8 cellular contexts compared by ENCODE assay signal in genomic region chr5:176362098-176362442, GRCh38. TPM values are rescaled to one million over a fixed set of nuclear protein-coding genes. Genes with fewer than 3 reads are reported as not detected.
A peak's percentile ranks its signal among the peaks of the same experiment; 100 is the strongest.
DNase-seq lines count a peak whose midpoint lies in the region; ATAC-seq and TF ChIP-seq lines count a peak whose summit lies in the region.

No MANE protein-coding gene starts in this region.

- H3K27me3 Mint-ChIP-seq in activated CD8-positive, alpha-beta T cell treated with anti-CD3 and anti-CD28 coated beads for 36 hours: no peaks in the 10 kb centered on the region

- 39 to 60% methylated on average over 1 to 12 of the region's 12 CpGs for WGBS in transverse colon (ENCODE audit: low coverage in 1 of 2), 2 donors

- H3K9me3 ChIP-seq in transverse colon: no peaks in the 10 kb centered on the region

- DNase-seq in GM12864 (ENCODE audit: low read depth) (no peak), kidney epithelial cell (ENCODE audit: low read depth) (no peak), transverse colon (no peak), NCI-H1436 treated with DMSO at 0.1 percent for 48 hours (lab: John Stamatoyannopoulos, UW) (no peak)
- no peak for DNase-seq in activated CD8-positive, alpha-beta T cell treated with anti-CD3 and anti-CD28 coated beads for 36 hours

- peaks cover 0 to 34% (median 21%) of the 10 kb centered on the region in 4 donors for H3K4me1 ChIP-seq in transverse colon

- in situ Hi-C loops in transverse colon (cut with MboI; ENCODE audit: low pct_ligation_motif_present in 1 of 4, low pct_unique_long_range_greater_than_20kb in 1 of 4, low sequenced_read_pairs in 3 of 4): no loop called here

- no peaks in the 10 kb centered on the region for H3K9me3 Mint-ChIP-seq in activated CD8-positive, alpha-beta T cell treated with anti-CD3 and anti-CD28 coated beads for 36 hours

- peaks cover 20% of the 10 kb centered on the region for H3K36me3 Mint-ChIP-seq in activated CD8-positive, alpha-beta T cell treated with anti-CD3 and anti-CD28 coated beads for 36 hours (ENCODE audit: low read depth)

- intact Hi-C loops in activated CD8-positive, alpha-beta T cell treated with anti-CD3 and anti-CD28 coated beads for 36 hours (cut with micrococcal nuclease): no loop called here
- intact Hi-C loops in transverse colon (cut with DNase I; ENCODE audit: low total_unique reads): no loop called here

- H3K4me3 ChIP-seq in GM12864 (ENCODE audit: low read depth, low read length): peak overlapping the region; percentile 92
- H3K4me3 ChIP-seq in kidney epithelial cell (ENCODE audit: low read depth, low read length): peak overlapping the region; percentile 93
- H3K4me3 ChIP-seq in transverse colon: peak overlapping the region; percentile 6 to 96 (median 82)

- no peak for TF ChIP-seq POLR2A in transverse colon (IDR thresholded peaks at IDR 0.05)

- H3K27me3 ChIP-seq in kidney epithelial cell (ENCODE audit: control insufficient read depth, insufficient read depth, low read length) (no peaks in the 10 kb centered on the region), transverse colon (peaks cover 16% of the 10 kb centered on the region)

- peak; percentile 4 for ATAC-seq in HG02678 (IDR thresholded peaks at IDR 0.05; ENCODE audit: unreplicated experiment)
- ATAC-seq in activated CD8-positive, alpha-beta T cell treated with anti-CD3 and anti-CD28 coated beads for 36 hours: no peak
- no peak for ATAC-seq in HG03460 (IDR thresholded peaks at IDR 0.05; ENCODE audit: unreplicated experiment)
- no peak for ATAC-seq in GM21423 (IDR thresholded peaks at IDR 0.05; ENCODE audit: unreplicated experiment)

- H3K4me3 Mint-ChIP-seq in activated CD8-positive, alpha-beta T cell treated with anti-CD3 and anti-CD28 coated beads for 36 hours: peak overlapping the region; percentile 98

- TF ChIP-seq EP300 in transverse colon (IDR thresholded peaks at IDR 0.05; ENCODE audit: low read depth): no peak

- CTCF ChIA-PET in activated CD8-positive, alpha-beta T cell treated with anti-CD3 and anti-CD28 coated beads for 36 hours (lab: Charles Lee): interaction anchor here (1.3 kb wide), 1 partner anchor 9 kb away, joined by 5 read pairs; no protein-coding TSS in a partner anchor

- peak overlapping the region; percentile 82 to 88 (median 86) for H3K27ac ChIP-seq in transverse colon

- TF ChIP-seq CTCF in GM12864 (IDR thresholded peaks at IDR 0.05; ENCODE audit: low read depth, low read length, missing control alignments) (no peak), kidney epithelial cell (IDR thresholded peaks at IDR 0.05; ENCODE audit: insufficient read depth, low read length, poor library complexity, severe bottlenecking) (no peak), transverse colon (IDR thresholded peaks at IDR 0.05) (no peak)
- TF ChIP-seq CTCF in activated CD8-positive, alpha-beta T cell treated with anti-CD3 and anti-CD28 coated beads for 36 hours (IDR thresholded peaks at IDR 0.05): no peak

- H3K4me1 Mint-ChIP-seq in activated CD8-positive, alpha-beta T cell treated with anti-CD3 and anti-CD28 coated beads for 36 hours (ENCODE audit: low read depth): peaks cover 31% of the 10 kb centered on the region

- H3K36me3 ChIP-seq in kidney epithelial cell (ENCODE audit: control insufficient read depth, insufficient read depth, low read length) (no peaks in the 10 kb centered on the region), transverse colon (peaks cover 0 to 4% (median under 1%) of the 10 kb centered on the region in 4 donors)

- peak overlapping the region; percentile 98 for H3K27ac Mint-ChIP-seq in activated CD8-positive, alpha-beta T cell treated with anti-CD3 and anti-CD28 coated beads for 36 hours

- POLR2A ChIA-PET in activated CD8-positive, alpha-beta T cell treated with anti-CD3 and anti-CD28 coated beads for 36 hours (lab: Charles Lee): interaction anchor here (1.0 to 3.1 kb wide), 10 partner anchors 8 to 173 kb away, joined by 3 to 14 read pairs (median 4); partner anchors contain the start of gene FAF2

RNA-seq across cellular contexts. Expression of gene KIAA1191, which starts 0.5 kb away (rescaled TPM):
- 10 to 100 TPM; 39.4 to 40.8 TPM for total RNA-seq in activated CD8-positive, alpha-beta T cell treated with anti-CD3 and anti-CD28 coated beads for 36 hours
- total RNA-seq in kidney epithelial cell (92.4 and 112 TPM in 2 replicates), transverse colon (100 to 1,000 TPM in 3 of 4 donors, 10 to 100 TPM in 1; 80.8 to 157 (median 111) TPM)

RNA-seq across cellular contexts. Expression of gene ARL10, which starts 3.2 kb away (rescaled TPM):
- total RNA-seq in activated CD8-positive, alpha-beta T cell treated with anti-CD3 and anti-CD28 coated beads for 36 hours: 10 to 100 TPM; 15.6 to 17.0 TPM
- 8.8 and 18.5 TPM in 2 replicates for total RNA-seq in kidney epithelial cell
- 1 to 10 TPM; 1.1 to 4.9 (median 2.6) TPM for total RNA-seq in transverse colon

RNA-seq across cellular contexts. Expression of gene NOP16, which starts 26.3 kb away (rescaled TPM):
- 10 to 100 TPM; 71.8 to 75.1 TPM for total RNA-seq in activated CD8-positive, alpha-beta T cell treated with anti-CD3 and anti-CD28 coated beads for 36 hours
- 17.8 and 21.1 TPM in 2 replicates for total RNA-seq in kidney epithelial cell
- 10 to 100 TPM in 1 of 4 donors, 1 to 10 TPM in 3; 1.8 to 12.7 (median 8.5) TPM for total RNA-seq in transverse colon

RNA-seq across cellular contexts. Expression of gene HIGD2A, which starts 26.5 kb away (rescaled TPM):
- total RNA-seq in activated CD8-positive, alpha-beta T cell treated with anti-CD3 and anti-CD28 coated beads for 36 hours: 100 to 1,000 TPM; 118 to 120 TPM
- 139 and 161 TPM in 2 replicates for total RNA-seq in kidney epithelial cell
- total RNA-seq in transverse colon: 100 to 1,000 TPM; 158 to 320 (median 207) TPM

RNA-seq across cellular contexts. Expression of gene CLTB, which starts 54.3 kb away (rescaled TPM):
- 10 to 100 TPM; 48.2 to 48.6 TPM for total RNA-seq in activated CD8-positive, alpha-beta T cell treated with anti-CD3 and anti-CD28 coated beads for 36 hours
- 163 and 172 TPM in 2 replicates for total RNA-seq in kidney epithelial cell
- total RNA-seq in transverse colon: 100 to 1,000 TPM; 167 to 272 (median 265) TPM
